In the genomic region with DNA sequence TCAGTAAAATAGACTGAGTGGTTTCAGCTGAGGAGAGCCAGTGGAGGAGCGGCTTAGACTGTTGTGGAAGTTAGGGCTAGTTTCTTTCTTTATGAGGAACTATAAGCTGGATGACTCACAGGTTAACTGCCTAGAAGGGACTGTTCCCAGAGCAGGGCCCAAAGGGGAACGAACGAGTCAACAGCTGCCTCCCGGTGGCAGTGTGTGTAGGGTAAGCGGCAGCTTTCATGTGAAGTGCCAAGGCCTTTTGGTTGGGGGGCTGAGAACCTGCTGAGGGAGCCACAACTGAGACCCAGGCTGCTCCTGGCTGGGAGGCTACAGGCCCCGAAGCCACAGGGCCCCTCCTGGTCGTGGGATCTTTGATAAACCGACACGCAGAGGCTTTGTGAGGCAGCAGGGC, we compare ENCODE assay signal across 8 cellular contexts. TPM values are rescaled to one million over a fixed set of nuclear protein-coding genes. Genes with fewer than 3 reads are reported as not detected.
A peak's percentile ranks its signal among the peaks of the same experiment; 100 is the strongest.
DNase-seq lines count a peak whose midpoint lies in the region; ATAC-seq and TF ChIP-seq lines count a peak whose summit lies in the region.

No MANE protein-coding gene starts in this region.

- no peak for ATAC-seq in GM21390 (IDR thresholded peaks at IDR 0.05; ENCODE audit: unreplicated experiment)
- no peak for ATAC-seq in GM19328 (IDR thresholded peaks at IDR 0.05; ENCODE audit: unreplicated experiment)

- intact Hi-C loops in esophagus muscularis mucosa (cut with DNase I) = no loop called here
- intact Hi-C loops in spleen (cut with DNase I; ENCODE audit: low total_unique reads) = no loop called here

- DNase-seq in H7 (peak; percentile 70), SW 1271 (lab: John Stamatoyannopoulos, UW) (peak; percentile 25 to 47), esophagus muscularis mucosa (ENCODE audit: extremely low spot score) (no peak), spleen (peak; percentile 84), NCI-H146 (lab: John Stamatoyannopoulos, UW) (no peak), NCI-H1092 treated with DMSO at 0.1 percent for 48 hours (lab: John Stamatoyannopoulos, UW) (no peak)

- H3K27me3 ChIP-seq in H7 (ENCODE audit: control insufficient read depth, insufficient read depth, low read length) (no peaks in the 10 kb centered on the region), esophagus muscularis mucosa (no peaks in the 10 kb centered on the region), spleen (replicated peaks in 1 of 7) (no peaks in the 10 kb centered on the region)

- 54% methylated on average over 9 of the region's 9 CpGs for WGBS in esophagus muscularis mucosa
- WGBS in spleen, 5 donors = 51 to 72% (median 60%) methylated on average over 9 of the region's 9 CpGs

- no peak for TF ChIP-seq EP300 in esophagus muscularis mucosa (IDR thresholded peaks at IDR 0.05)

- no peak for TF ChIP-seq POLR2A in esophagus muscularis mucosa (IDR thresholded peaks at IDR 0.05; ENCODE audit: low read depth)
- no peak for TF ChIP-seq POLR2A in spleen (IDR thresholded peaks at IDR 0.05)

- H3K9me3 ChIP-seq in esophagus muscularis mucosa (no peaks in the 10 kb centered on the region), spleen (no peaks in the 10 kb centered on the region)

- H3K4me1 ChIP-seq in esophagus muscularis mucosa (peaks cover 47 to 76% (median 68%) of the 10 kb centered on the region in 4 donors), spleen (peaks cover 5 to 70% (median 45%) of the 10 kb centered on the region in 6 donors)

- H3K36me3 ChIP-seq in H7 (replicated peaks; ENCODE audit: control insufficient read depth, insufficient read depth, low read length) = peaks cover 51% of the 10 kb centered on the region
- H3K36me3 ChIP-seq in esophagus muscularis mucosa = peaks cover 91 to 100% (median 97%) of the 10 kb centered on the region in 4 donors
- H3K36me3 ChIP-seq in spleen = peaks cover 4 to 100% (median 97%) of the 10 kb centered on the region in 6 donors

- peak overlapping the region; percentile 12 to 56 (median 36) for H3K27ac ChIP-seq in esophagus muscularis mucosa (replicated peaks in 1 of 4)
- H3K27ac ChIP-seq in spleen = peak overlapping the region in 5 of 8 donors; percentile 39 to 60 (median 53)

- H3K4me3 ChIP-seq in H7 (ENCODE audit: insufficient read depth, low read depth, low read length) = no peak overlapping the region
- no peak overlapping the region for H3K4me3 ChIP-seq in esophagus muscularis mucosa
- H3K4me3 ChIP-seq in spleen = no peak overlapping the region

- TF ChIP-seq CTCF in esophagus muscularis mucosa (IDR thresholded peaks at IDR 0.05) = no peak
- TF ChIP-seq CTCF in spleen (IDR thresholded peaks at IDR 0.05 in 8 of 11, conservative IDR thresholded peaks at IDR 0.05 in 3 of 11) = no peak

RNA-seq across cellular contexts. Expression of a gene that starts 7.0 kb away (rescaled TPM):
- 161 and 184 TPM in 2 replicates for total RNA-seq in H7 (2014; rRNA removed; shearing (Covaris generic))
- total RNA-seq in esophagus muscularis mucosa = 100 to 1,000 TPM; 333 to 453 (median 392) TPM
- 100 to 1,000 TPM; 241 to 328 (median 311) TPM for total RNA-seq in spleen
- polyA plus RNA-seq in spleen = 100 to 1,000 TPM; 105 to 185 (median 126) TPM

RNA-seq across cellular contexts. Expression of a gene that starts 21.0 kb away (rescaled TPM):
- total RNA-seq in H7 (2014; rRNA removed; shearing (Covaris generic)) = 131 and 148 TPM in 2 replicates
- total RNA-seq in esophagus muscularis mucosa = 10 to 100 TPM; 47.1 to 70.6 (median 59.2) TPM
- total RNA-seq in spleen = 100 to 1,000 TPM in 2 of 7 donors, 10 to 100 TPM in 5; 76.8 to 117 (median 87.7) TPM
- 10 to 100 TPM; 34.9 to 49.3 (median 35.8) TPM for polyA plus RNA-seq in spleen

RNA-seq across cellular contexts. Expression of a gene that starts 30.9 kb away (rescaled TPM):
- total RNA-seq in H7 (2014; rRNA removed; shearing (Covaris generic)) = 34.7 and 56.2 TPM in 2 replicates
- total RNA-seq in esophagus muscularis mucosa (10 to 100 TPM; 21.2 to 34.2 (median 23.3) TPM), spleen (10 to 100 TPM; 46.2 to 88.4 (median 48.0) TPM)
- polyA plus RNA-seq in spleen = 100 to 1,000 TPM in 1 of 3 donors, 10 to 100 TPM in 2; 34.9 to 107 (median 58.7) TPM

RNA-seq across cellular contexts. Expression of a gene that starts 33.9 kb away (rescaled TPM):
- total RNA-seq in H7 (2014; rRNA removed; shearing (Covaris generic)) = 0.67 and 5.1 TPM in 2 replicates
- 10 to 100 TPM in 3 of 4 donors, 1 to 10 TPM in 1; 7.9 to 15.2 (median 12.8) TPM for total RNA-seq in esophagus muscularis mucosa
- 10 to 100 TPM in 3 of 7 donors, 1 to 10 TPM in 4; 4.0 to 24.2 (median 9.2) TPM for total RNA-seq in spleen
- polyA plus RNA-seq in spleen = 10 to 100 TPM in 1 of 3 donors, 1 to 10 TPM in 2; 3.1 to 14.9 (median 3.8) TPM

Comparison
In these comparisons a context has a peak if more than half of its experiments do, and no peak if none do; other contexts are left out.
1. DNase-seq: peak in H7 (single experiment), SW 1271 (2 of 2) and spleen (single experiment); none in esophagus muscularis mucosa (single experiment), NCI-H146 (single experiment) and NCI-H1092 treated with DMSO at 0.1 percent for 48 hours (single experiment).